In the genomic region with DNA sequence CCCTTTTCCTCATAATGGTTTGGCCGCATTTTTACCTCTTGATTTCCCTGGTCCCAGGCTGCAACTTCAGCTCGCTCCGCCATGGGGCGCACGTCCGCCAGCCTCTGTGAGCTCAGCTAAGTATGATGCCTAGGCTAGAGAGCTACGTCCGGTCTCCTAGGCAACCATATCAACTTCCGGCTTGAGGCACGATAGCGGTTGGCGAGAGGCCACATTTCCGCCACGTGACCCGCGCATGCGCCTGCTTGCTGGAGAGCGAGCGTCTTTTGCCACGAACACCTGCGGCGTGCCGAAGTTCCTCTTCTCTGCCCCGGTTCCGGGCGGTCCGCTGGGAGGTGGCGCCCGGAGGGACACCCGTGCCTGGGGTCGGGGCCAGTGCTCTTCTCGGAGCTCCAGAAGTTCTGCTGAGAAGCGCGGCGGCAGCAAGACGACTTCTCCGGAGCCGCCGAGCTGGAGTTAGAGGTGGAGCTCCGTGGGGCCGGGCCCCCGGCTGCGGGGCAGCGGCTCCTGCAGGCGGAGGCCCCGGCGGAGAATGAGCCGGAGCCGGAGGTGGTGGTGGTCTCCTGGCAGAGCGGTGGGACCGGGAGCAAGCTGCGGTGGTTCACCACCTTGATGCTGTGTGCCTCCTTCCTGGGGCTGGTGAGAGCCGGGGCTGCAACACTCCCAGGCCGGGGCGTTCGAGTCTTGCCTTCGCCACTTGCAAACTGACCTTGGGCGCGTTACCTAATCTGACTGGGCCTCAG, we compare ENCODE assay signal across 1 cellular context.
TF ChIP-seq lines count a peak whose summit lies in the region.

No MANE protein-coding gene starts in this region.

TF ChIP-seq in HepG2, 621 proteins besides CTCF, POLR2A, EP300 and RAD21 (continued from another document and continues in another):
- TF ChIP-seq ZMAT3 (CRISPR knock-in tag; conservative IDR thresholded peaks at IDR 0.05) (no peak; the same call in 1 of the 2 replicates), NCOA5 (CRISPR knock-in tag; IDR thresholded peaks at IDR 0.05) (no peak), ZFP36L2 (CRISPR knock-in tag; IDR thresholded peaks at IDR 0.05) (no peak), KLF9 (CRISPR knock-in tag; IDR thresholded peaks at IDR 0.05; ENCODE audit: low read depth) (no peak), ZNF335 (CRISPR knock-in tag; IDR thresholded peaks at IDR 0.05) (no peak), RFXAP (CRISPR knock-in tag; IDR thresholded peaks at IDR 0.05; ENCODE audit: borderline replicate concordance) (peak; percentile 86), FOXP1 (IDR thresholded peaks at IDR 0.05) (no peak), FOXP1 (CRISPR knock-in tag; IDR thresholded peaks at IDR 0.05) (no peak), EEA1 (CRISPR knock-in tag; IDR thresholded peaks at IDR 0.05; ENCODE audit: borderline replicate concordance) (no peak; the same call in 1 of the 2 replicates), ZNF468 (CRISPR knock-in tag; IDR thresholded peaks at IDR 0.05) (no peak), ZNF7 (CRISPR knock-in tag; IDR thresholded peaks at IDR 0.05) (no peak), MIER3 (CRISPR knock-in tag; IDR thresholded peaks at IDR 0.05; ENCODE audit: borderline replicate concordance) (peak; percentile 91), SP140L (CRISPR knock-in tag; IDR thresholded peaks at IDR 0.05; ENCODE audit: borderline replicate concordance) (no peak), RNF2 (conservative IDR thresholded peaks at IDR 0.05; ENCODE audit: low read depth) (peak; percentile 95), ATF7 (IDR thresholded peaks at IDR 0.05) (no peak), ATF7 (CRISPR knock-in tag; IDR thresholded peaks at IDR 0.05) (no peak), KAT2B (IDR thresholded peaks at IDR 0.05; ENCODE audit: borderline replicate concordance, low read depth, low read length) (no peak), ZNF652 (CRISPR knock-in tag; IDR thresholded peaks at IDR 0.05; ENCODE audit: borderline replicate concordance, low read depth) (peak; percentile 14; the same call in 1 of the 2 replicates), ZKSCAN8 (CRISPR knock-in tag; IDR thresholded peaks at IDR 0.05; ENCODE audit: borderline replicate concordance) (no peak; the same call in 1 of the 2 replicates), ERF (CRISPR knock-in tag; IDR thresholded peaks at IDR 0.05) (peak; percentile 98), ZNF207 (IDR thresholded peaks at IDR 0.05; ENCODE audit: borderline replicate concordance) (no peak), SALL1 (CRISPR knock-in tag; IDR thresholded peaks at IDR 0.05) (peak; percentile 96), HOXA3 (CRISPR knock-in tag; IDR thresholded peaks at IDR 0.05) (peak; percentile 84), HHEX (CRISPR knock-in tag; IDR thresholded peaks at IDR 0.05) (no peak), ZNF230 (CRISPR knock-in tag; IDR thresholded peaks at IDR 0.05) (peak; percentile 89; the same call in 1 of the 2 replicates), ZNF781 (CRISPR knock-in tag; IDR thresholded peaks at IDR 0.05; ENCODE audit: borderline replicate concordance, not compliant biosample characterization) (peak; percentile 91), FOXC1 (CRISPR knock-in tag; IDR thresholded peaks at IDR 0.05; ENCODE audit: borderline replicate concordance) (peak; percentile 96), CHD4 (IDR thresholded peaks at IDR 0.05; ENCODE audit: borderline replicate concordance, low read length) (peak; percentile 82; the same call in 1 of the 2 replicates), SOX13 (IDR thresholded peaks at IDR 0.05) (no peak), SOX13 (CRISPR knock-in tag; conservative IDR thresholded peaks at IDR 0.05 in 1 of 2, IDR thresholded peaks at IDR 0.05 in 1 of 2) (no peak; a peak in 1 of 4 replicates), SOX5 (CRISPR knock-in tag; IDR thresholded peaks at IDR 0.05; ENCODE audit: borderline replicate concordance) (peak; percentile 61), ZNF713 (CRISPR knock-in tag; IDR thresholded peaks at IDR 0.05) (peak; percentile 95), ZNF326 (CRISPR knock-in tag; IDR thresholded peaks at IDR 0.05; ENCODE audit: borderline replicate concordance) (no peak), CHCHD3 (CRISPR knock-in tag; IDR thresholded peaks at IDR 0.05) (no peak), DPF2 (CRISPR knock-in tag; IDR thresholded peaks at IDR 0.05; ENCODE audit: borderline replicate concordance, low read depth) (0 out of 2 replicates have a peak, but pooled peaks have one; percentile 24), ZNF138 (CRISPR knock-in tag; IDR thresholded peaks at IDR 0.05; ENCODE audit: low read depth) (no peak), ZNF333 (CRISPR knock-in tag; IDR thresholded peaks at IDR 0.05; ENCODE audit: borderline replicate concordance) (no peak), ZNF747 (CRISPR knock-in tag; IDR thresholded peaks at IDR 0.05; ENCODE audit: borderline replicate concordance) (no peak), ARHGAP35 (CRISPR knock-in tag; IDR thresholded peaks at IDR 0.05; ENCODE audit: borderline replicate concordance) (peak; percentile 90), ZNF772 (CRISPR knock-in tag; IDR thresholded peaks at IDR 0.05) (peak; percentile 68; the same call in 1 of the 2 replicates), DNMT3B (CRISPR knock-in tag; conservative IDR thresholded peaks at IDR 0.05) (no peak), MED13 (CRISPR knock-in tag; IDR thresholded peaks at IDR 0.05) (0 out of 2 replicates have a peak, but pooled peaks have one; percentile 26), CCAR2 (optimal IDR thresholded peaks at IDR 0.05; ENCODE audit: low read depth, low read length) (no peak), GZF1 (CRISPR knock-in tag; IDR thresholded peaks at IDR 0.05) (0 out of 2 replicates have a peak, but pooled peaks have one; percentile 33), ZNF543 (CRISPR knock-in tag; IDR thresholded peaks at IDR 0.05) (peak; percentile 88), ZBTB20 (CRISPR knock-in tag; IDR thresholded peaks at IDR 0.05; ENCODE audit: borderline replicate concordance, low read depth) (peak; percentile 80; the same call in 1 of the 2 replicates), PRPF4 (IDR thresholded peaks at IDR 0.05; ENCODE audit: low read depth, low read length, poor library complexity, severe bottlenecking) (no peak), NFATC3 (CRISPR knock-in tag; IDR thresholded peaks at IDR 0.05) (no peak), SAP130 (CRISPR knock-in tag; IDR thresholded peaks at IDR 0.05; ENCODE audit: low read depth) (peak; percentile 99), NR2F2 (IDR thresholded peaks at IDR 0.05; ENCODE audit: borderline replicate concordance, low read depth) (0 out of 2 replicates have a peak, but pooled peaks have one; percentile 20)
- TF ChIP-seq, protein P1, sequence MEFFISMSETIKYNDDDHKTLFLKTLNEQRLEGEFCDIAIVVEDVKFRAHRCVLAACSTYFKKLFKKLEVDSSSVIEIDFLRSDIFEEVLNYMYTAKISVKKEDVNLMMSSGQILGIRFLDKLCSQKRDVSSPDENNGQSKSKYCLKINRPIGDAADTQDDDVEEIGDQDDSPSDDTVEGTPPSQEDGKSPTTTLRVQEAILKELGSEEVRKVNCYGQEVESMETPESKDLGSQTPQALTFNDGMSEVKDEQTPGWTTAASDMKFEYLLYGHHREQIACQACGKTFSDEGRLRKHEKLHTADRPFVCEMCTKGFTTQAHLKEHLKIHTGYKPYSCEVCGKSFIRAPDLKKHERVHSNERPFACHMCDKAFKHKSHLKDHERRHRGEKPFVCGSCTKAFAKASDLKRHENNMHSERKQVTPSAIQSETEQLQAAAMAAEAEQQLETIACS (CRISPR knock-in tag; IDR thresholded peaks at IDR 0.05): no peak
- TF ChIP-seq, protein P2, sequence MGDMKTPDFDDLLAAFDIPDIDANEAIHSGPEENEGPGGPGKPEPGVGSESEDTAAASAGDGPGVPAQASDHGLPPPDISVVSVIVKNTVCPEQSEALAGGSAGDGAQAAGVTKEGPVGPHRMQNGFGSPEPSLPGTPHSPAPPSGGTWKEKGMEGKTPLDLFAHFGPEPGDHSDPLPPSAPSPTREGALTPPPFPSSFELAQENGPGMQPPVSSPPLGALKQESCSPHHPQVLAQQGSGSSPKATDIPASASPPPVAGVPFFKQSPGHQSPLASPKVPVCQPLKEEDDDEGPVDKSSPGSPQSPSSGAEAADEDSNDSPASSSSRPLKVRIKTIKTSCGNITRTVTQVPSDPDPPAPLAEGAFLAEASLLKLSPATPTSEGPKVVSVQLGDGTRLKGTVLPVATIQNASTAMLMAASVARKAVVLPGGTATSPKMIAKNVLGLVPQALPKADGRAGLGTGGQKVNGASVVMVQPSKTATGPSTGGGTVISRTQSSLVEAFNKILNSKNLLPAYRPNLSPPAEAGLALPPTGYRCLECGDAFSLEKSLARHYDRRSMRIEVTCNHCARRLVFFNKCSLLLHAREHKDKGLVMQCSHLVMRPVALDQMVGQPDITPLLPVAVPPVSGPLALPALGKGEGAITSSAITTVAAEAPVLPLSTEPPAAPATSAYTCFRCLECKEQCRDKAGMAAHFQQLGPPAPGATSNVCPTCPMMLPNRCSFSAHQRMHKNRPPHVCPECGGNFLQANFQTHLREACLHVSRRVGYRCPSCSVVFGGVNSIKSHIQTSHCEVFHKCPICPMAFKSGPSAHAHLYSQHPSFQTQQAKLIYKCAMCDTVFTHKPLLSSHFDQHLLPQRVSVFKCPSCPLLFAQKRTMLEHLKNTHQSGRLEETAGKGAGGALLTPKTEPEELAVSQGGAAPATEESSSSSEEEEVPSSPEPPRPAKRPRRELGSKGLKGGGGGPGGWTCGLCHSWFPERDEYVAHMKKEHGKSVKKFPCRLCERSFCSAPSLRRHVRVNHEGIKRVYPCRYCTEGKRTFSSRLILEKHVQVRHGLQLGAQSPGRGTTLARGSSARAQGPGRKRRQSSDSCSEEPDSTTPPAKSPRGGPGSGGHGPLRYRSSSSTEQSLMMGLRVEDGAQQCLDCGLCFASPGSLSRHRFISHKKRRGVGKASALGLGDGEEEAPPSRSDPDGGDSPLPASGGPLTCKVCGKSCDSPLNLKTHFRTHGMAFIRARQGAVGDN (CRISPR knock-in tag; IDR thresholded peaks at IDR 0.05): peak; percentile 98
- TF ChIP-seq, protein P3, sequence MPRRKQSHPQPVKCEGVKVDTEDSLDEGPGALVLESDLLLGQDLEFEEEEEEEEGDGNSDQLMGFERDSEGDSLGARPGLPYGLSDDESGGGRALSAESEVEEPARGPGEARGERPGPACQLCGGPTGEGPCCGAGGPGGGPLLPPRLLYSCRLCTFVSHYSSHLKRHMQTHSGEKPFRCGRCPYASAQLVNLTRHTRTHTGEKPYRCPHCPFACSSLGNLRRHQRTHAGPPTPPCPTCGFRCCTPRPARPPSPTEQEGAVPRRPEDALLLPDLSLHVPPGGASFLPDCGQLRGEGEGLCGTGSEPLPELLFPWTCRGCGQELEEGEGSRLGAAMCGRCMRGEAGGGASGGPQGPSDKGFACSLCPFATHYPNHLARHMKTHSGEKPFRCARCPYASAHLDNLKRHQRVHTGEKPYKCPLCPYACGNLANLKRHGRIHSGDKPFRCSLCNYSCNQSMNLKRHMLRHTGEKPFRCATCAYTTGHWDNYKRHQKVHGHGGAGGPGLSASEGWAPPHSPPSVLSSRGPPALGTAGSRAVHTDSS (CRISPR knock-in tag; conservative IDR thresholded peaks at IDR 0.05): no peak
- TF ChIP-seq, protein P4, sequence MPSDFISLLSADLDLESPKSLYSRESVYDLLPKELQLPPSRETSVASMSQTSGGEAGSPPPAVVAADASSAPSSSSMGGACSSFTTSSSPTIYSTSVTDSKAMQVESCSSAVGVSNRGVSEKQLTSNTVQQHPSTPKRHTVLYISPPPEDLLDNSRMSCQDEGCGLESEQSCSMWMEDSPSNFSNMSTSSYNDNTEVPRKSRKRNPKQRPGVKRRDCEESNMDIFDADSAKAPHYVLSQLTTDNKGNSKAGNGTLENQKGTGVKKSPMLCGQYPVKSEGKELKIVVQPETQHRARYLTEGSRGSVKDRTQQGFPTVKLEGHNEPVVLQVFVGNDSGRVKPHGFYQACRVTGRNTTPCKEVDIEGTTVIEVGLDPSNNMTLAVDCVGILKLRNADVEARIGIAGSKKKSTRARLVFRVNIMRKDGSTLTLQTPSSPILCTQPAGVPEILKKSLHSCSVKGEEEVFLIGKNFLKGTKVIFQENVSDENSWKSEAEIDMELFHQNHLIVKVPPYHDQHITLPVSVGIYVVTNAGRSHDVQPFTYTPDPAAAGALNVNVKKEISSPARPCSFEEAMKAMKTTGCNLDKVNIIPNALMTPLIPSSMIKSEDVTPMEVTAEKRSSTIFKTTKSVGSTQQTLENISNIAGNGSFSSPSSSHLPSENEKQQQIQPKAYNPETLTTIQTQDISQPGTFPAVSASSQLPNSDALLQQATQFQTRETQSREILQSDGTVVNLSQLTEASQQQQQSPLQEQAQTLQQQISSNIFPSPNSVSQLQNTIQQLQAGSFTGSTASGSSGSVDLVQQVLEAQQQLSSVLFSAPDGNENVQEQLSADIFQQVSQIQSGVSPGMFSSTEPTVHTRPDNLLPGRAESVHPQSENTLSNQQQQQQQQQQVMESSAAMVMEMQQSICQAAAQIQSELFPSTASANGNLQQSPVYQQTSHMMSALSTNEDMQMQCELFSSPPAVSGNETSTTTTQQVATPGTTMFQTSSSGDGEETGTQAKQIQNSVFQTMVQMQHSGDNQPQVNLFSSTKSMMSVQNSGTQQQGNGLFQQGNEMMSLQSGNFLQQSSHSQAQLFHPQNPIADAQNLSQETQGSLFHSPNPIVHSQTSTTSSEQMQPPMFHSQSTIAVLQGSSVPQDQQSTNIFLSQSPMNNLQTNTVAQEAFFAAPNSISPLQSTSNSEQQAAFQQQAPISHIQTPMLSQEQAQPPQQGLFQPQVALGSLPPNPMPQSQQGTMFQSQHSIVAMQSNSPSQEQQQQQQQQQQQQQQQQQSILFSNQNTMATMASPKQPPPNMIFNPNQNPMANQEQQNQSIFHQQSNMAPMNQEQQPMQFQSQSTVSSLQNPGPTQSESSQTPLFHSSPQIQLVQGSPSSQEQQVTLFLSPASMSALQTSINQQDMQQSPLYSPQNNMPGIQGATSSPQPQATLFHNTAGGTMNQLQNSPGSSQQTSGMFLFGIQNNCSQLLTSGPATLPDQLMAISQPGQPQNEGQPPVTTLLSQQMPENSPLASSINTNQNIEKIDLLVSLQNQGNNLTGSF (CRISPR knock-in tag; IDR thresholded peaks at IDR 0.05): no peak
- TF ChIP-seq, protein P5, sequence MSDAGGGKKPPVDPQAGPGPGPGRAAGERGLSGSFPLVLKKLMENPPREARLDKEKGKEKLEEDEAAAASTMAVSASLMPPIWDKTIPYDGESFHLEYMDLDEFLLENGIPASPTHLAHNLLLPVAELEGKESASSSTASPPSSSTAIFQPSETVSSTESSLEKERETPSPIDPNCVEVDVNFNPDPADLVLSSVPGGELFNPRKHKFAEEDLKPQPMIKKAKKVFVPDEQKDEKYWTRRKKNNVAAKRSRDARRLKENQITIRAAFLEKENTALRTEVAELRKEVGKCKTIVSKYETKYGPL (CRISPR knock-in tag; IDR thresholded peaks at IDR 0.05): no peak
